Comparison of ENCODE assay signal across 8 cellular contexts in genomic region chr6:28137458-28138020, GRCh38. TPM values are rescaled to one million over a fixed set of nuclear protein-coding genes. Genes with fewer than 3 reads are reported as not detected.
DNase-seq lines count a peak whose midpoint lies in the region; ATAC-seq and TF ChIP-seq lines count a peak whose summit lies in the region.

No MANE protein-coding gene starts in this region.

- H3K4me1 ChIP-seq in lung (ENCODE audit: control insufficient read depth in 2 of 2, insufficient read depth in 2 of 2, low read length in 2 of 2) (peaks cover 0 to 6% of the 10 kb centered on the region in 2 donors), tibial nerve (peaks cover 0 to 63% (median 14%) of the 10 kb centered on the region in 4 donors)

- TF ChIP-seq CTCF in GM13976 (IDR thresholded peaks at IDR 0.05; ENCODE audit: borderline replicate concordance, control extremely low read depth, extremely low read depth, insufficient read depth, missing control alignments) (no peak), choroid plexus epithelial cell (conservative IDR thresholded peaks at IDR 0.05; ENCODE audit: low read depth, low read length) (no peak), lung (IDR thresholded peaks at IDR 0.05; ENCODE audit: control extremely low read depth, extremely low read depth) (no peak), tibial nerve (IDR thresholded peaks at IDR 0.05) (no peak)

- in situ Hi-C loops in GM13976 (cut with MboI; ENCODE audit: low sequenced_read_pairs, unreplicated experiment): loop anchor here (10.0 kb wide), 2 partner anchors 217 to 247 kb away; no protein-coding TSS in a partner anchor

- H3K4me3 ChIP-seq in choroid plexus epithelial cell (ENCODE audit: low read depth, low read length): peak overlapping the region; percentile 84
- H3K4me3 ChIP-seq in lung: peak overlapping the region; percentile 81
- H3K4me3 ChIP-seq in tibial nerve: peak overlapping the region; percentile 69 to 95 (median 84)

- H3K9me3 ChIP-seq in lung (ENCODE audit: control insufficient read depth in 2 of 2, insufficient read depth in 1 of 2, low read length in 1 of 2) (no peaks in the 10 kb centered on the region), tibial nerve (no peaks in the 10 kb centered on the region)

- H3K27ac ChIP-seq in lung (ENCODE audit: low read depth in 1 of 2, low read length in 1 of 2) (peak overlapping the region; percentile 95 to 97), tibial nerve (peak overlapping the region; percentile 93 to 94 (median 94))

- 1% methylated on average over 7 of the region's 7 CpGs for WGBS in lung, 2 donors
- WGBS in tibial nerve, 2 donors: 0 to 2% methylated on average over 7 of the region's 7 CpGs

- TF ChIP-seq EP300 in tibial nerve (IDR thresholded peaks at IDR 0.05): no peak

- peaks cover 2 to 3% of the 10 kb centered on the region in 2 donors for H3K36me3 ChIP-seq in lung (ENCODE audit: control insufficient read depth in 2 of 2, insufficient read depth in 2 of 2, low read length in 2 of 2)
- peaks cover 0 to 4% (median 0%) of the 10 kb centered on the region in 3 donors for H3K36me3 ChIP-seq in tibial nerve

- no peaks in the 10 kb centered on the region for H3K27me3 ChIP-seq in lung (ENCODE audit: control insufficient read depth, insufficient read depth)
- H3K27me3 ChIP-seq in tibial nerve: no peaks in the 10 kb centered on the region

- ATAC-seq in HG02973 (IDR thresholded peaks at IDR 0.05; ENCODE audit: unreplicated experiment) (peak; percentile 43), lung (ENCODE audit: insufficient read depth, low FRiP score) (peak; percentile 8), GM21528 (IDR thresholded peaks at IDR 0.05; ENCODE audit: low FRiP score, unreplicated experiment) (no peak)

- peak; percentile 68 for DNase-seq in GM13976 (ENCODE audit: low spot score)
- peak; percentile 36 for DNase-seq in SKM-1 treated with dmso at 0.1 percent for 144 hours (lab: John Stamatoyannopoulos, UW; ENCODE audit: unreplicated experiment)
- peak; percentile 33 for DNase-seq in choroid plexus epithelial cell (ENCODE audit: low read depth)
- no peak for DNase-seq in lung (ENCODE audit: low spot score)
- DNase-seq in tibial nerve (ENCODE audit: low spot score in 2 of 2): no peak
- no peak for DNase-seq in putamen (ENCODE audit: low spot score)

- no peak for TF ChIP-seq POLR2A in tibial nerve (IDR thresholded peaks at IDR 0.05)

RNA-seq across cellular contexts. Expression of gene ZKSCAN8, which starts 4.1 kb away (rescaled TPM):
- total RNA-seq in lung (10 to 100 TPM; 13.6 to 40.5 TPM), tibial nerve (10 to 100 TPM; 19.8 to 38.4 (median 24.8) TPM)
- 1 to 10 TPM; 3.8 to 3.9 TPM for polyA plus RNA-seq in lung

RNA-seq across cellular contexts. Expression of gene ZSCAN16, which starts 13.1 kb away (rescaled TPM):
- total RNA-seq in lung (1 to 10 TPM; 5.0 to 7.1 TPM), tibial nerve (1 to 10 TPM in 3 of 4 donors, under 1 TPM in 1; 0.78 to 9.9 (median 3.6) TPM)
- polyA plus RNA-seq in lung: 10 to 100 TPM in 1 of 2 donors, 1 to 10 TPM in 1; 4.5 to 10.2 TPM

RNA-seq across cellular contexts. Expression of gene ZNF165, which starts 57.2 kb away (rescaled TPM):
- 1 to 10 TPM; 2.6 to 4.0 TPM for total RNA-seq in lung
- 1 to 10 TPM; 2.1 to 5.2 TPM for polyA plus RNA-seq in lung
- total RNA-seq in tibial nerve: 1 to 10 TPM in 1 of 4 donors, under 1 TPM in 3; 0.30 to 2.2 (median 0.43) TPM

Comparison
In these comparisons a context has a peak if more than half of its experiments do, and no peak if none do; other contexts are left out.
1. DNase-seq: peak in GM13976 (single experiment), SKM-1 treated with dmso at 0.1 percent for 144 hours (single experiment) and choroid plexus epithelial cell (single experiment); none in lung (single experiment), tibial nerve (0 of 2) and putamen (single experiment).
2. Peak in every context shown above with its lines, with median percentiles within 50 percentile points of each other: H3K4me3 ChIP-seq.